13 cellular contexts compared by ENCODE assay signal in genomic region chr3:135929670-135930069, GRCh38. TPM values are rescaled to one million over a fixed set of nuclear protein-coding genes. Genes with fewer than 3 reads are reported as not detected.
DNase-seq lines count a peak whose midpoint lies in the region; ATAC-seq and TF ChIP-seq lines count a peak whose summit lies in the region.
"Had no signal": no experiment of that assay in that cellular context is flagged by ENCODE, and none has a peak within 500 bp of the region (broad histone marks: within the 10 kb centered on the region; RNA-seq: fewer than 3 reads in every experiment).

No MANE protein-coding gene starts in this region.

- no peak overlapping the region for H3K4me2 ChIP-seq in hepatocyte

- H3K9me2 ChIP-seq in hepatocyte (replicated peaks; ENCODE audit: insufficient read depth), result no peaks in the 10 kb centered on the region

- H3K27me3 ChIP-seq in breast epithelium (no peaks in the 10 kb centered on the region), hepatocyte (no peaks in the 10 kb centered on the region)
- H3K27me3 ChIP-seq: upper lobe of left lung had no signal

- intact Hi-C loops in breast epithelium (cut with DNase I; ENCODE audit: low total_unique reads), result no loop called here

- H3K4me1 ChIP-seq in breast epithelium (no peaks in the 10 kb centered on the region), hepatocyte (ENCODE audit: insufficient read depth) (no peaks in the 10 kb centered on the region)

- H3K9me3 ChIP-seq in breast epithelium (no peaks in the 10 kb centered on the region), hepatocyte (ENCODE audit: low read depth) (no peaks in the 10 kb centered on the region)
- H3K9me3 ChIP-seq: upper lobe of left lung had no signal

- H3K36me3 ChIP-seq in breast epithelium (no peaks in the 10 kb centered on the region), hepatocyte (replicated peaks; ENCODE audit: insufficient read depth, low read depth) (no peaks in the 10 kb centered on the region)
- H3K36me3 ChIP-seq: upper lobe of left lung had no signal

- no peaks in the 10 kb centered on the region for H3K79me2 ChIP-seq in hepatocyte

- ATAC-seq in GM19452 (IDR thresholded peaks at IDR 0.05; ENCODE audit: unreplicated experiment), result no peak
- ATAC-seq in GM21529 (IDR thresholded peaks at IDR 0.05; ENCODE audit: unreplicated experiment), result no peak

- 63% methylated on average over 1 of the region's 1 CpG for WGBS in hepatocyte (ENCODE audit: low lambda C conversion rate, missing lambda C conversion rate)

- DNase-seq in HCEC 1CT (peak; percentile 41), breast epithelium (ENCODE audit: low spot score in 2 of 2) (peak in 1 of 2 donors; percentile 71), hepatocyte (ENCODE audit: low spot score) (peak; percentile 38), cortex of kidney (lab: John Stamatoyannopoulos, UW) (no peak), T-helper 2 cell (no peak)
- DNase-seq: amniotic stem cell, H9, NCI-H2081 treated with DMSO at 0.1 percent for 48 hours, T1000, upper lobe of left lung had no signal

- TF ChIP-seq CTCF in breast epithelium (IDR thresholded peaks at IDR 0.05), result peak in 1 of 3 donors; percentile 9
- no peak for TF ChIP-seq CTCF in hepatocyte (IDR thresholded peaks at IDR 0.05; ENCODE audit: poor library complexity)

- H3K27ac ChIP-seq in breast epithelium (peak overlapping the region; percentile 16 to 54), hepatocyte (peak overlapping the region; percentile 6), skin epidermis (peak overlapping the region in 11 of 21 experiments; percentile 3 to 73 (median 45))
- H3K27ac ChIP-seq: upper lobe of left lung had no signal

- no peak for TF ChIP-seq POLR2A in breast epithelium (IDR thresholded peaks at IDR 0.05)

- no peak overlapping the region for H2AFZ ChIP-seq in hepatocyte

- H4K20me1 ChIP-seq in hepatocyte (ENCODE audit: insufficient read depth, poor library complexity, severe bottlenecking), result no peaks in the 10 kb centered on the region

- H3K4me3 ChIP-seq in breast epithelium (no peak overlapping the region), hepatocyte (no peak overlapping the region), skin epidermis (no peak overlapping the region)
- H3K4me3 ChIP-seq: upper lobe of left lung had no signal

RNA-seq across cellular contexts. Expression of gene PPP2R3A, which starts 35.9 kb away (rescaled TPM):
- total RNA-seq in breast epithelium (10 to 100 TPM; 10.4 to 43.6 (median 20.6) TPM), hepatocyte (20.2 and 22.0 TPM in 2 replicates)
- polyA plus RNA-seq in hepatocyte, result 6.7 and 7.9 TPM in 2 replicates

Comparison
In these comparisons a context has a peak if more than half of its experiments do, and no peak if none do; other contexts are left out.
1. DNase-seq: peak in HCEC 1CT (single experiment) and hepatocyte (single experiment); none in cortex of kidney (single experiment) and T-helper 2 cell (0 of 5).
2. Peak in every context shown above with its lines, with median percentiles within 50 percentile points of each other: H3K27ac ChIP-seq.